8 cellular contexts compared by ENCODE assay signal in the genomic region with DNA sequence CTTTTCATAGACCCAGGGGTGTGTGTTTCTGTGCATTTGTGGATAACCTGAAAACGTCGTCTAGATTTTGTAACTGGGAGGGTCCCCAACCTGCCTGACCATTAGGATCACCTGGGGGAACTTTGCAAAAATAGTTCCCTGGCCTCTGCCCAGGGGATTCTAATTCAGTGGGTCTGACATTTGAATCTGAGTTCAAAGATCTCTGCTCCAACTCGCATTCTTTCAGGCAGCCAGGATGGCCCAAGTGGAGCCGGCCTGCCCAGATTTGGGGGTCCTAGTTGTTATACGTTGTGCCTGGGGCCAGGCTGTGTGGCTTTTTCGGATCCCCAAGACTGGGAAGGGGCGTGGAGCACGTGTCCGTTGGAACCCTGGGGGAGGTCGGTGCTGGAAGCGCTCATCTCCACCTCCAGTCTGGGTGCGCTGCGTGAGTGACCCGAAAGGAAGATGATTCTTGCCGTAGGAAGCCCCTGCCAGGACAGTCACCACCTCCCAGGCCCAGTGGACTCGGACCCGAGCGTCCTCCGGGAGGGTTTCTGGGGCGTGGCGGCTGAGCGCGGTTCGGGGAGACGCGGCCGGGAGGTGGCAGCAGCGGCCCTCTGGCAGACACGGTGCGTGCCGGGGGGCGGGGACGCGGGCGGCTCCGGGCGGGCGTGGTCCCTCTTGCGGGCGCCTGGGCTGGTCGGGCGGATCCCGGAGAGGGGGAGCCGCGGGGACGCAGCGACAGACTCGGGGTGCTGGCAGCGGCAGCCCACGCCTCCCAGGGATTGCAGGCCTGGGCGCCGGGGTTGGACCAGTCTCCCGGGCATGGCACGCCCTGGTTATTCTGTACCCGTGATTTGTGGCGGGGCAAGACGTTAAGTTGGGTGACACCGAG. TPM values are rescaled to one million over a fixed set of nuclear protein-coding genes. Genes with fewer than 3 reads are reported as not detected.
DNase-seq lines count a peak whose midpoint lies in the region; ATAC-seq lines count a peak whose summit lies in the region.

No MANE protein-coding gene starts in this region.

- H3K27ac ChIP-seq in subcutaneous abdominal adipose tissue (ENCODE audit: low read depth, low read length) = peak overlapping the region; percentile 56

- H3K4me3 ChIP-seq in neuron (ENCODE audit: low read length) (peak overlapping the region; percentile 38), subcutaneous abdominal adipose tissue (ENCODE audit: low read depth in 1 of 5, low read length in 5 of 5) (peak overlapping the region; percentile 71 to 86 (median 78))

- H3K36me3 ChIP-seq in neuron (ENCODE audit: insufficient read depth, low read length) (no peaks in the 10 kb centered on the region), subcutaneous abdominal adipose tissue (ENCODE audit: control insufficient read depth in 5 of 5, insufficient read depth in 5 of 5, low read length in 5 of 5) (no peaks in the 10 kb centered on the region)

- DNase-seq in Caki2 (ENCODE audit: low read depth) (peak; percentile 60), HT-29 (ENCODE audit: low spot score) (peak; percentile 58), RPMI8226 (peak; percentile 79), activated gamma-delta T cell treated with Interleukin-2 at 50 U/mL for 16 hours (peak; percentile 80), foreskin melanocyte (peak; percentile 27)

- peaks cover 7% of the 10 kb centered on the region for H3K27me3 ChIP-seq in neuron (ENCODE audit: insufficient read depth, low read length)
- peaks cover 0 to 3% (median 0%) of the 10 kb centered on the region in 5 donors for H3K27me3 ChIP-seq in subcutaneous abdominal adipose tissue (ENCODE audit: control insufficient read depth in 5 of 5, insufficient read depth in 4 of 5, low read length in 5 of 5)

- peak; percentile 93 for ATAC-seq in GM21360 (IDR thresholded peaks at IDR 0.05; ENCODE audit: unreplicated experiment)

- in situ Hi-C loops in Caki2 (cut with HindIII; ENCODE audit: low pct_unique_long_range_greater_than_20kb, low sequenced_read_pairs) = no loop called here

- peaks cover 4% of the 10 kb centered on the region for H3K4me1 ChIP-seq in neuron (ENCODE audit: insufficient read depth, low read length)
- peaks cover 2 to 38% (median 20%) of the 10 kb centered on the region in 5 donors for H3K4me1 ChIP-seq in subcutaneous abdominal adipose tissue (ENCODE audit: control insufficient read depth in 5 of 5, insufficient read depth in 5 of 5, low read length in 5 of 5)

- H2AFZ ChIP-seq in neuron (ENCODE audit: low read depth, low read length) = peak overlapping the region; percentile 77

- H3K9ac ChIP-seq in subcutaneous abdominal adipose tissue (ENCODE audit: low read length in 5 of 5) = peak overlapping the region; percentile 63 to 82 (median 75)

- H3K9me3 ChIP-seq in neuron (ENCODE audit: low read length) (peaks cover 2% of the 10 kb centered on the region), subcutaneous abdominal adipose tissue (ENCODE audit: control insufficient read depth in 5 of 5, low read length in 5 of 5) (no peaks in the 10 kb centered on the region)

RNA-seq across cellular contexts. Expression of a gene that starts 29.2 kb away (rescaled TPM):
- not detected in 2 replicates for total RNA-seq in Caki2 (2014; rRNA removed; shearing (Covaris generic); ENCODE audit: low replicate concordance)
- total RNA-seq in HT-29 (2014; rRNA removed; shearing (Covaris generic)) = not detected in 2 replicates

Comparison
In these comparisons a context has a peak if more than half of its experiments do, and no peak if none do; other contexts are left out.
1. Peak in every context shown above with its lines: DNase-seq, ATAC-seq, H3K4me3 ChIP-seq and H3K27ac ChIP-seq.
2. DNase-seq: peak in every context shown above with its lines; median percentile 80 in activated gamma-delta T cell treated with Interleukin-2 at 50 U/mL for 16 hours; 79 in RPMI8226; 60 in Caki2; 58 in HT-29; 27 in foreskin melanocyte.